8 cellular contexts compared by ENCODE assay signal in genomic region chr1:99849413-99849743, GRCh38. TPM values are rescaled to one million over a fixed set of nuclear protein-coding genes. Genes with fewer than 3 reads are reported as not detected.
DNase-seq lines count a peak whose midpoint lies in the region; ATAC-seq and TF ChIP-seq lines count a peak whose summit lies in the region.

No MANE protein-coding gene starts in this region.

- peak overlapping the region; percentile 25; the same call in 1 of the 3 replicates for H2BK15ac ChIP-seq in IMR-90 (ENCODE audit: low read depth, low read length)

- no peaks in the 10 kb centered on the region for H4K20me1 ChIP-seq in IMR-90 (ENCODE audit: insufficient read depth, low read length)

- intact Hi-C loops in IMR-90 (cut with micrococcal nuclease), result no loop called here

- H3K9ac ChIP-seq in IMR-90 (ENCODE audit: low read depth, low read length) (peak overlapping the region; percentile 88), iPS-18a (ENCODE audit: low read length) (peak overlapping the region; percentile 89)

- peak overlapping the region; percentile 87 for H2AK9ac ChIP-seq in IMR-90 (replicated peaks; ENCODE audit: low read depth, low read length, poor library complexity)

- no peak overlapping the region for H3K27ac ChIP-seq in IMR-90 (ENCODE audit: insufficient read depth, low read length)
- peak overlapping the region; percentile 85 for H3K27ac ChIP-seq in iPS-18a (ENCODE audit: low read length)

- H3K4me2 ChIP-seq in IMR-90 (ENCODE audit: low read depth, low read length), result peak overlapping the region; percentile 79

- BruUV-seq in IMR-90 (replicated peaks; lab: Mats Ljungman, UMichigan), result no TSS peak

- peaks cover 9% of the 10 kb centered on the region for H3K36me3 Mint-ChIP-seq in activated naive CD8-positive, alpha-beta T cell treated with anti-CD3 and anti-CD28 coated beads, Interleukin-2, amount 50 U/mL, for 24 hours (ENCODE audit: low read depth)

- peak overlapping the region; percentile 20 for H3K23ac ChIP-seq in IMR-90 (ENCODE audit: low read depth, low read length)

- H3K9me3 Mint-ChIP-seq in activated naive CD8-positive, alpha-beta T cell treated with anti-CD3 and anti-CD28 coated beads, Interleukin-2, amount 50 U/mL, for 24 hours, result no peaks in the 10 kb centered on the region

- 100% methylated on average over 1 of the region's 6 CpGs; no CpG with 5 or more reads in 1 of the 2 experiments for WGBS in IMR-90 (ENCODE audit: extremely low coverage in 2 of 2, insufficient read length in 1 of 2), 2 experiments

- peak overlapping the region; percentile 100 for H2AFZ ChIP-seq in IMR-90 (replicated peaks; ENCODE audit: low read length, poor library complexity)

- peaks cover 26% of the 10 kb centered on the region for H3K4me1 Mint-ChIP-seq in activated naive CD8-positive, alpha-beta T cell treated with anti-CD3 and anti-CD28 coated beads, Interleukin-2, amount 50 U/mL, for 24 hours

- TF ChIP-seq POLR2A in IMR-90 (IDR thresholded peaks at IDR 0.05; ENCODE audit: low read depth, low read length), result no peak

- H3K36me3 ChIP-seq in IMR-90 (ENCODE audit: control insufficient read depth, insufficient read depth, low read length) (peaks cover 1% of the 10 kb centered on the region; the same call in 1 of the 2 replicates), iPS-18a (ENCODE audit: control insufficient read depth, low read depth, low read length) (peaks cover 6% of the 10 kb centered on the region)

- ATAC-seq in IMR-90 (ENCODE audit: low read depth), result no peak
- ATAC-seq in activated naive CD8-positive, alpha-beta T cell treated with anti-CD3 and anti-CD28 coated beads, Interleukin-2, amount 50 U/mL, for 24 hours, result no peak
- ATAC-seq in HG02763 (IDR thresholded peaks at IDR 0.05; ENCODE audit: unreplicated experiment), result no peak

- H3K9me3 ChIP-seq in IMR-90 (ENCODE audit: control insufficient read depth, insufficient read depth, low read length) (no peaks in the 10 kb centered on the region), iPS-18a (ENCODE audit: control insufficient read depth, low read depth, low read length) (no peaks in the 10 kb centered on the region)

- POLR2A ChIA-PET in IMR-90 (lab: Charles Lee; ENCODE audit: unreplicated experiment), result no interaction called here

- peak overlapping the region; percentile 86 for H3K4ac ChIP-seq in IMR-90 (ENCODE audit: low read depth, low read length)

- CTCF ChIA-PET in IMR-90 (lab: Yijun Ruan, JAX), result no interaction called here

- H3K79me1 ChIP-seq in IMR-90 (ENCODE audit: low read depth in 1 of 2, low read length in 2 of 2), result peaks cover 5 to 7% of the 10 kb centered on the region in 2 experiments; a peak in 2 of 4 replicates

- no peaks in the 10 kb centered on the region for H3K27me3 Mint-ChIP-seq in activated naive CD8-positive, alpha-beta T cell treated with anti-CD3 and anti-CD28 coated beads, Interleukin-2, amount 50 U/mL, for 24 hours

- peak overlapping the region; percentile 98 for H4K5ac ChIP-seq in IMR-90 (ENCODE audit: low read depth, low read length)

- H4K8ac ChIP-seq in IMR-90 (ENCODE audit: low read depth in 2 of 2, low read length in 2 of 2), result peak overlapping the region; percentile 96 to 99

- no peak overlapping the region for H2AK5ac ChIP-seq in IMR-90 (ENCODE audit: low read depth, low read length)

- TF ChIP-seq CTCF in IMR-90 (conservative IDR thresholded peaks at IDR 0.05; ENCODE audit: low read depth, low read length), result no peak

- peak overlapping the region; percentile 81 for H3K56ac ChIP-seq in IMR-90 (ENCODE audit: extremely low read depth, insufficient read depth, low read length)

- H3K4me3 ChIP-seq in IMR-90 (ENCODE audit: insufficient read depth, low read depth, low read length) (peak overlapping the region; percentile 87), iPS-18a (ENCODE audit: low read length) (peak overlapping the region; percentile 97)

- H4K91ac ChIP-seq in IMR-90 (ENCODE audit: insufficient read depth, low read depth, low read length), result peak overlapping the region; percentile 74

- peak overlapping the region; percentile 97 for H3K27ac Mint-ChIP-seq in activated naive CD8-positive, alpha-beta T cell treated with anti-CD3 and anti-CD28 coated beads, Interleukin-2, amount 50 U/mL, for 24 hours

- H3K4me1 ChIP-seq in IMR-90 (ENCODE audit: control insufficient read depth, insufficient read depth, low read length), result peaks cover 2% of the 10 kb centered on the region; the same call in 1 of the 2 replicates
- peaks cover 13% of the 10 kb centered on the region for H3K4me1 ChIP-seq in iPS-18a (ENCODE audit: control insufficient read depth, low read depth, low read length)

- H3K9me1 ChIP-seq in IMR-90 (ENCODE audit: insufficient read depth, low read length), result peaks cover 3% of the 10 kb centered on the region

- H2BK120ac ChIP-seq in IMR-90 (ENCODE audit: low read depth, low read length), result no peak overlapping the region

- no peak overlapping the region for H2BK5ac ChIP-seq in IMR-90 (ENCODE audit: low read depth, low read length, poor library complexity, severe bottlenecking)

- peak; percentile 17 for DNase-seq in stimulated activated CD4-positive, alpha-beta T cell treated with anti-CD3 and anti-CD28 coated beads, Interleukin-15, amount 100 ng/mL, for 24 hours
- no peak for DNase-seq in stimulated activated CD4-positive, alpha-beta T cell treated with anti-CD3 and anti-CD28 coated beads, Interleukin-1b, Interleukin-23, amount 100 ng/mL, for 48 hours
- no peak for DNase-seq in IMR-90
- DNase-seq in activated naive CD8-positive, alpha-beta T cell treated with anti-CD3 and anti-CD28 coated beads, Interleukin-2, amount 50 U/mL, for 24 hours, result no peak
- DNase-seq in stimulated activated CD8-positive, alpha-beta memory T cell treated with anti-CD3 and anti-CD28 coated beads, Interleukin-4, amount 100 ng/mL, for 48 hours, result peak; percentile 29
- no peak for DNase-seq in activated effector memory CD4-positive, alpha-beta T cell treated with Interleukin-2 at 50 U/mL for 16 hours

- H2BK20ac ChIP-seq in IMR-90 (ENCODE audit: low read depth, low read length), result no peak overlapping the region

- TF ChIP-seq RAD21 in IMR-90 (IDR thresholded peaks at IDR 0.05; ENCODE audit: low read length), result no peak

- peak overlapping the region; percentile 98 for H3K4me3 Mint-ChIP-seq in activated naive CD8-positive, alpha-beta T cell treated with anti-CD3 and anti-CD28 coated beads, Interleukin-2, amount 50 U/mL, for 24 hours

- dilution Hi-C loops in IMR-90 (cut with HindIII; ENCODE audit: low sequenced_read_pairs, unreplicated experiment), result no loop called here

- no peaks in the 10 kb centered on the region for H3K27me3 ChIP-seq in IMR-90 (ENCODE audit: control insufficient read depth, insufficient read depth, low read length)
- no peaks in the 10 kb centered on the region for H3K27me3 ChIP-seq in iPS-18a (ENCODE audit: control insufficient read depth, insufficient read depth, low read length)

- H3K18ac ChIP-seq in IMR-90 (ENCODE audit: low read depth, low read length), result 0 out of 2 replicates have a peak overlapping the region, but pooled peaks have one; percentile 35

- peak overlapping the region; percentile 88 for H3K14ac ChIP-seq in IMR-90 (replicated peaks; ENCODE audit: low read depth, low read length)

- in situ Hi-C loops in IMR-90 (cut with MboI; ENCODE audit: low sequenced_read_pairs), result no loop called here

TF ChIP-seq in IMR-90, 13 proteins besides CTCF, POLR2A, EP300 and RAD21:
- no peak for TF ChIP-seq BHLHE40 (IDR thresholded peaks at IDR 0.05; ENCODE audit: low read depth, low read length)
- TF ChIP-seq MAFK (IDR thresholded peaks at IDR 0.05; ENCODE audit: low read depth, low read length), result no peak
- TF ChIP-seq NFE2L2 (IDR thresholded peaks at IDR 0.05; ENCODE audit: low read depth, low read length), result no peak
- no peak for TF ChIP-seq RCOR1 (IDR thresholded peaks at IDR 0.05; ENCODE audit: insufficient replicate concordance, low read length)
- no peak for TF ChIP-seq CEBPB (IDR thresholded peaks at IDR 0.05; ENCODE audit: low read depth, low read length)
- TF ChIP-seq USF2 (IDR thresholded peaks at IDR 0.05; ENCODE audit: low read depth, low read length), result no peak
- no peak for TF ChIP-seq FOS (IDR thresholded peaks at IDR 0.05; ENCODE audit: low read depth, low read length)
- TF ChIP-seq MXI1 (IDR thresholded peaks at IDR 0.05; ENCODE audit: borderline replicate concordance, low read depth, low read length), result no peak
- TF ChIP-seq, protein P1, sequence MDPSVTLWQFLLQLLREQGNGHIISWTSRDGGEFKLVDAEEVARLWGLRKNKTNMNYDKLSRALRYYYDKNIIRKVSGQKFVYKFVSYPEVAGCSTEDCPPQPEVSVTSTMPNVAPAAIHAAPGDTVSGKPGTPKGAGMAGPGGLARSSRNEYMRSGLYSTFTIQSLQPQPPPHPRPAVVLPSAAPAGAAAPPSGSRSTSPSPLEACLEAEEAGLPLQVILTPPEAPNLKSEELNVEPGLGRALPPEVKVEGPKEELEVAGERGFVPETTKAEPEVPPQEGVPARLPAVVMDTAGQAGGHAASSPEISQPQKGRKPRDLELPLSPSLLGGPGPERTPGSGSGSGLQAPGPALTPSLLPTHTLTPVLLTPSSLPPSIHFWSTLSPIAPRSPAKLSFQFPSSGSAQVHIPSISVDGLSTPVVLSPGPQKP (IDR thresholded peaks at IDR 0.05; ENCODE audit: borderline replicate concordance, low read depth, low read length), result no peak
- TF ChIP-seq CHD1 (IDR thresholded peaks at IDR 0.05; ENCODE audit: low read depth, low read length), result no peak
- TF ChIP-seq MAZ (IDR thresholded peaks at IDR 0.05; ENCODE audit: borderline replicate concordance, low read depth, low read length), result no peak
- no peak for TF ChIP-seq SMC3 (IDR thresholded peaks at IDR 0.05; ENCODE audit: low read depth, low read length)
- no peak for TF ChIP-seq RFX5 (IDR thresholded peaks at IDR 0.05; ENCODE audit: low read depth, low read length)

RNA-seq across cellular contexts. Expression of gene AGL, which starts 0.8 kb away (rescaled TPM):
- total RNA-seq in IMR-90 (2012; rRNA removed), result 7.0 and 12.2 TPM in 2 replicates
- 1.8 and 2.4 TPM in 2 replicates for polyA plus RNA-seq in IMR-90 (2012; rRNA removed)
- polyA plus RNA-seq in IMR-90 (2012; cell fraction: cytosol; rRNA removed), result 0.25 TPM in 2 replicates
- 0.36 and 3.2 TPM in 2 replicates for polyA plus RNA-seq in IMR-90 (2012; cell fraction: nucleus; rRNA removed; ENCODE audit: low replicate concordance)

Comparison
In these comparisons a context has a peak if more than half of its experiments do, and no peak if none do; other contexts are left out.
1. DNase-seq: peak in stimulated activated CD4-positive, alpha-beta T cell treated with anti-CD3 and anti-CD28 coated beads, Interleukin-15, amount 100 ng/mL, for 24 hours (single experiment) and stimulated activated CD8-positive, alpha-beta memory T cell treated with anti-CD3 and anti-CD28 coated beads, Interleukin-4, amount 100 ng/mL, for 48 hours (single experiment); none in stimulated activated CD4-positive, alpha-beta T cell treated with anti-CD3 and anti-CD28 coated beads, Interleukin-1b, Interleukin-23, amount 100 ng/mL, for 48 hours (single experiment), IMR-90 (single experiment), activated naive CD8-positive, alpha-beta T cell treated with anti-CD3 and anti-CD28 coated beads, Interleukin-2, amount 50 U/mL, for 24 hours (single experiment) and activated effector memory CD4-positive, alpha-beta T cell treated with Interleukin-2 at 50 U/mL for 16 hours (single experiment).